In the genomic region with DNA sequence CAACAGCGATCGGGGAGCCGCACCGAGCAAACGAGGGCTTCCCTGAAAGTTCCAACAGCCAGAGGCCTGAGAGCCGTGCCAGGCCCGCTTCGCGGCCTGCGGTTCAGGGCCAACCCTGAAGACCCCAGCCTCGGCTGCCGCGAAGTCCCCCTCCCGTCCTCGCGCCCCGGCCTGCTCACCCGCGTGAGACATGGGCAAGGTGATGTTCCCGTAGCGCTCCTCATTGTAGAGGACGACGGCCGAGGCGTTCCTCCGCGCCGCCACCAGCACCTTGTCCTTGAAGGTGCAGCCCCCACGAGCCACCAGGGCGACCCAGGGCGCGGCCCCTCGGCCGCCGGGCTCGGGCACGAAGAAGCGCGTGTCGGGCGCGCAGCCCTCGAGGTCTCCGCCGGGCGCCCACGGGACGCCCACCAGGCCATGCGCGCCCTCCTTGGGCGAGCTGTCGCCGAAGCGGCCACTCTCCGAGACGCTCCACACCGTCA, we compare ENCODE assay signal across 1 cellular context.
TF ChIP-seq lines count a peak whose summit lies in the region.

No MANE protein-coding gene starts in this region.

TF ChIP-seq in K562, 482 proteins besides CTCF, POLR2A, EP300 and RAD21 (continues in another document):
- TF ChIP-seq TEAD1 (CRISPR knock-in tag; IDR thresholded peaks at IDR 0.05) (peak in 1 of 2 experiments; percentile 38; a peak in 1 of 4 replicates), ZNF282 (CRISPR knock-in tag; IDR thresholded peaks at IDR 0.05) (peak; percentile 98), BRCA1 (IDR thresholded peaks at IDR 0.05) (no peak), BRCA1 (CRISPR knock-in tag; IDR thresholded peaks at IDR 0.05) (0 out of 2 replicates have a peak, but pooled peaks have one; percentile 32), ZBTB1 (CRISPR knock-in tag; IDR thresholded peaks at IDR 0.05; ENCODE audit: borderline replicate concordance, low read depth) (peak; percentile 54; the same call in 1 of the 2 replicates), ZNF507 (tag; conservative IDR thresholded peaks at IDR 0.05) (no peak), ZC3H4 (CRISPR knock-in tag; IDR thresholded peaks at IDR 0.05; ENCODE audit: borderline replicate concordance) (peak; percentile 89; the same call in 1 of the 2 replicates), ZNF431 (CRISPR knock-in tag; IDR thresholded peaks at IDR 0.05) (peak; percentile 55; the same call in 1 of the 2 replicates), ZNF589 (CRISPR knock-in tag; IDR thresholded peaks at IDR 0.05; ENCODE audit: low read depth) (peak; percentile 78; the same call in 1 of the 2 replicates), ZNF384 (IDR thresholded peaks at IDR 0.05; ENCODE audit: low read depth, low read length) (no peak), PCBP1 (IDR thresholded peaks at IDR 0.05; ENCODE audit: low read depth, low read length, poor library complexity, severe bottlenecking) (peak; percentile 73), TAF7 (tag; IDR thresholded peaks at IDR 0.05) (no peak), ZNF12 (CRISPR knock-in tag; IDR thresholded peaks at IDR 0.05) (peak; percentile 39; the same call in 1 of the 2 replicates), ZBTB7A (IDR thresholded peaks at IDR 0.05; ENCODE audit: borderline replicate concordance, control insufficient read depth, low read depth, low read length) (peak; percentile 60; the same call in 1 of the 2 replicates), IRF2 (CRISPR knock-in tag; IDR thresholded peaks at IDR 0.05) (0 out of 2 replicates have a peak, but pooled peaks have one; percentile 50), ZSCAN32 (CRISPR knock-in tag; IDR thresholded peaks at IDR 0.05) (no peak), TEAD4 (IDR thresholded peaks at IDR 0.05; ENCODE audit: low read length) (no peak), TEAD4 (CRISPR knock-in tag; IDR thresholded peaks at IDR 0.05; ENCODE audit: borderline replicate concordance) (peak; percentile 47; the same call in 1 of the 2 replicates), PHF20 (IDR thresholded peaks at IDR 0.05; ENCODE audit: partially characterized antibody) (no peak), PTTG1 (tag; IDR thresholded peaks at IDR 0.05; ENCODE audit: low read depth) (no peak), TGIF2 (CRISPR knock-in tag; IDR thresholded peaks at IDR 0.05) (peak; percentile 88; the same call in 1 of the 2 replicates), ERF (CRISPR knock-in tag; IDR thresholded peaks at IDR 0.05) (peak; percentile 19; the same call in 1 of the 2 replicates), XRCC3 (IDR thresholded peaks at IDR 0.05) (no peak), E2F3 (CRISPR knock-in tag; IDR thresholded peaks at IDR 0.05) (peak; percentile 36; the same call in 1 of the 2 replicates), HMGN3 (IDR thresholded peaks at IDR 0.05; ENCODE audit: borderline replicate concordance, extremely low read depth, insufficient read length, low read depth, low read length) (peak; percentile 12), KLF1 (tag; IDR thresholded peaks at IDR 0.05) (0 out of 2 replicates have a peak, but pooled peaks have one; percentile 26), BCL6 (CRISPR knock-in tag; IDR thresholded peaks at IDR 0.05) (no peak), GTF2E2 (tag; IDR thresholded peaks at IDR 0.05) (no peak), L3MBTL2 (IDR thresholded peaks at IDR 0.05) (peak; percentile 92), CHD1 (IDR thresholded peaks at IDR 0.05; ENCODE audit: low read length) (peak; percentile 47), HDAC8 (tag; IDR thresholded peaks at IDR 0.05) (0 out of 2 replicates have a peak, but pooled peaks have one; percentile 53), MEF2D (tag; conservative IDR thresholded peaks at IDR 0.05; ENCODE audit: low read depth) (no peak)
- TF ChIP-seq, protein P1, sequence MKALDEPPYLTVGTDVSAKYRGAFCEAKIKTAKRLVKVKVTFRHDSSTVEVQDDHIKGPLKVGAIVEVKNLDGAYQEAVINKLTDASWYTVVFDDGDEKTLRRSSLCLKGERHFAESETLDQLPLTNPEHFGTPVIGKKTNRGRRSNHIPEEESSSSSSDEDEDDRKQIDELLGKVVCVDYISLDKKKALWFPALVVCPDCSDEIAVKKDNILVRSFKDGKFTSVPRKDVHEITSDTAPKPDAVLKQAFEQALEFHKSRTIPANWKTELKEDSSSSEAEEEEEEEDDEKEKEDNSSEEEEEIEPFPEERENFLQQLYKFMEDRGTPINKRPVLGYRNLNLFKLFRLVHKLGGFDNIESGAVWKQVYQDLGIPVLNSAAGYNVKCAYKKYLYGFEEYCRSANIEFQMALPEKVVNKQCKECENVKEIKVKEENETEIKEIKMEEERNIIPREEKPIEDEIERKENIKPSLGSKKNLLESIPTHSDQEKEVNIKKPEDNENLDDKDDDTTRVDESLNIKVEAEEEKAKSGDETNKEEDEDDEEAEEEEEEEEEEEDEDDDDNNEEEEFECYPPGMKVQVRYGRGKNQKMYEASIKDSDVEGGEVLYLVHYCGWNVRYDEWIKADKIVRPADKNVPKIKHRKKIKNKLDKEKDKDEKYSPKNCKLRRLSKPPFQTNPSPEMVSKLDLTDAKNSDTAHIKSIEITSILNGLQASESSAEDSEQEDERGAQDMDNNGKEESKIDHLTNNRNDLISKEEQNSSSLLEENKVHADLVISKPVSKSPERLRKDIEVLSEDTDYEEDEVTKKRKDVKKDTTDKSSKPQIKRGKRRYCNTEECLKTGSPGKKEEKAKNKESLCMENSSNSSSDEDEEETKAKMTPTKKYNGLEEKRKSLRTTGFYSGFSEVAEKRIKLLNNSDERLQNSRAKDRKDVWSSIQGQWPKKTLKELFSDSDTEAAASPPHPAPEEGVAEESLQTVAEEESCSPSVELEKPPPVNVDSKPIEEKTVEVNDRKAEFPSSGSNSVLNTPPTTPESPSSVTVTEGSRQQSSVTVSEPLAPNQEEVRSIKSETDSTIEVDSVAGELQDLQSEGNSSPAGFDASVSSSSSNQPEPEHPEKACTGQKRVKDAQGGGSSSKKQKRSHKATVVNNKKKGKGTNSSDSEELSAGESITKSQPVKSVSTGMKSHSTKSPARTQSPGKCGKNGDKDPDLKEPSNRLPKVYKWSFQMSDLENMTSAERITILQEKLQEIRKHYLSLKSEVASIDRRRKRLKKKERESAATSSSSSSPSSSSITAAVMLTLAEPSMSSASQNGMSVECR (CRISPR knock-in tag; IDR thresholded peaks at IDR 0.05) = peak; percentile 18; the same call in 1 of the 2 replicates
- TF ChIP-seq, protein P2, sequence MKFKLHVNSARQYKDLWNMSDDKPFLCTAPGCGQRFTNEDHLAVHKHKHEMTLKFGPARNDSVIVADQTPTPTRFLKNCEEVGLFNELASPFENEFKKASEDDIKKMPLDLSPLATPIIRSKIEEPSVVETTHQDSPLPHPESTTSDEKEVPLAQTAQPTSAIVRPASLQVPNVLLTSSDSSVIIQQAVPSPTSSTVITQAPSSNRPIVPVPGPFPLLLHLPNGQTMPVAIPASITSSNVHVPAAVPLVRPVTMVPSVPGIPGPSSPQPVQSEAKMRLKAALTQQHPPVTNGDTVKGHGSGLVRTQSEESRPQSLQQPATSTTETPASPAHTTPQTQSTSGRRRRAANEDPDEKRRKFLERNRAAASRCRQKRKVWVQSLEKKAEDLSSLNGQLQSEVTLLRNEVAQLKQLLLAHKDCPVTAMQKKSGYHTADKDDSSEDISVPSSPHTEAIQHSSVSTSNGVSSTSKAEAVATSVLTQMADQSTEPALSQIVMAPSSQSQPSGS (CRISPR knock-in tag; IDR thresholded peaks at IDR 0.05) = 0 out of 2 replicates have a peak, but pooled peaks have one; percentile 65
- TF ChIP-seq, protein P3, sequence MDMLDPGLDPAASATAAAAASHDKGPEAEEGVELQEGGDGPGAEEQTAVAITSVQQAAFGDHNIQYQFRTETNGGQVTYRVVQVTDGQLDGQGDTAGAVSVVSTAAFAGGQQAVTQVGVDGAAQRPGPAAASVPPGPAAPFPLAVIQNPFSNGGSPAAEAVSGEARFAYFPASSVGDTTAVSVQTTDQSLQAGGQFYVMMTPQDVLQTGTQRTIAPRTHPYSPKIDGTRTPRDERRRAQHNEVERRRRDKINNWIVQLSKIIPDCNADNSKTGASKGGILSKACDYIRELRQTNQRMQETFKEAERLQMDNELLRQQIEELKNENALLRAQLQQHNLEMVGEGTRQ (CRISPR knock-in tag; IDR thresholded peaks at IDR 0.05) = no peak
- TF ChIP-seq, protein P4, sequence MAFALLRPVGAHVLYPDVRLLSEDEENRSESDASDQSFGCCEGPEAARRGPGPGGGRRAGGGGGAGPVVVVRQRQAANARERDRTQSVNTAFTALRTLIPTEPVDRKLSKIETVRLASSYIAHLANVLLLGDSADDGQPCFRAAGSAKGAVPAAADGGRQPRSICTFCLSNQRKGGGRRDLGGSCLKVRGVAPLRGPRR (CRISPR knock-in tag; IDR thresholded peaks at IDR 0.05) = no peak
- TF ChIP-seq, protein P5, sequence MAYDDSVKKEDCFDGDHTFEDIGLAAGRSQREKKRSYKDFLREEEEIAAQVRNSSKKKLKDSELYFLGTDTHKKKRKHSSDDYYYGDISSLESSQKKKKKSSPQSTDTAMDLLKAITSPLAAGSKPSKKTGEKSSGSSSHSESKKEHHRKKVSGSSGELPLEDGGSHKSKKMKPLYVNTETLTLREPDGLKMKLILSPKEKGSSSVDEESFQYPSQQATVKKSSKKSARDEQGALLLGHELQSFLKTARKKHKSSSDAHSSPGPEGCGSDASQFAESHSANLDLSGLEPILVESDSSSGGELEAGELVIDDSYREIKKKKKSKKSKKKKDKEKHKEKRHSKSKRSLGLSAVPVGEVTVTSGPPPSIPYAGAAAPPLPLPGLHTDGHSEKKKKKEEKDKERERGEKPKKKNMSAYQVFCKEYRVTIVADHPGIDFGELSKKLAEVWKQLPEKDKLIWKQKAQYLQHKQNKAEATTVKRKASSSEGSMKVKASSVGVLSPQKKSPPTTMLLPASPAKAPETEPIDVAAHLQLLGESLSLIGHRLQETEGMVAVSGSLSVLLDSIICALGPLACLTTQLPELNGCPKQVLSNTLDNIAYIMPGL (CRISPR knock-in tag; IDR thresholded peaks at IDR 0.05) = 0 out of 2 replicates have a peak, but pooled peaks have one; percentile 27
- TF ChIP-seq, protein P6, sequence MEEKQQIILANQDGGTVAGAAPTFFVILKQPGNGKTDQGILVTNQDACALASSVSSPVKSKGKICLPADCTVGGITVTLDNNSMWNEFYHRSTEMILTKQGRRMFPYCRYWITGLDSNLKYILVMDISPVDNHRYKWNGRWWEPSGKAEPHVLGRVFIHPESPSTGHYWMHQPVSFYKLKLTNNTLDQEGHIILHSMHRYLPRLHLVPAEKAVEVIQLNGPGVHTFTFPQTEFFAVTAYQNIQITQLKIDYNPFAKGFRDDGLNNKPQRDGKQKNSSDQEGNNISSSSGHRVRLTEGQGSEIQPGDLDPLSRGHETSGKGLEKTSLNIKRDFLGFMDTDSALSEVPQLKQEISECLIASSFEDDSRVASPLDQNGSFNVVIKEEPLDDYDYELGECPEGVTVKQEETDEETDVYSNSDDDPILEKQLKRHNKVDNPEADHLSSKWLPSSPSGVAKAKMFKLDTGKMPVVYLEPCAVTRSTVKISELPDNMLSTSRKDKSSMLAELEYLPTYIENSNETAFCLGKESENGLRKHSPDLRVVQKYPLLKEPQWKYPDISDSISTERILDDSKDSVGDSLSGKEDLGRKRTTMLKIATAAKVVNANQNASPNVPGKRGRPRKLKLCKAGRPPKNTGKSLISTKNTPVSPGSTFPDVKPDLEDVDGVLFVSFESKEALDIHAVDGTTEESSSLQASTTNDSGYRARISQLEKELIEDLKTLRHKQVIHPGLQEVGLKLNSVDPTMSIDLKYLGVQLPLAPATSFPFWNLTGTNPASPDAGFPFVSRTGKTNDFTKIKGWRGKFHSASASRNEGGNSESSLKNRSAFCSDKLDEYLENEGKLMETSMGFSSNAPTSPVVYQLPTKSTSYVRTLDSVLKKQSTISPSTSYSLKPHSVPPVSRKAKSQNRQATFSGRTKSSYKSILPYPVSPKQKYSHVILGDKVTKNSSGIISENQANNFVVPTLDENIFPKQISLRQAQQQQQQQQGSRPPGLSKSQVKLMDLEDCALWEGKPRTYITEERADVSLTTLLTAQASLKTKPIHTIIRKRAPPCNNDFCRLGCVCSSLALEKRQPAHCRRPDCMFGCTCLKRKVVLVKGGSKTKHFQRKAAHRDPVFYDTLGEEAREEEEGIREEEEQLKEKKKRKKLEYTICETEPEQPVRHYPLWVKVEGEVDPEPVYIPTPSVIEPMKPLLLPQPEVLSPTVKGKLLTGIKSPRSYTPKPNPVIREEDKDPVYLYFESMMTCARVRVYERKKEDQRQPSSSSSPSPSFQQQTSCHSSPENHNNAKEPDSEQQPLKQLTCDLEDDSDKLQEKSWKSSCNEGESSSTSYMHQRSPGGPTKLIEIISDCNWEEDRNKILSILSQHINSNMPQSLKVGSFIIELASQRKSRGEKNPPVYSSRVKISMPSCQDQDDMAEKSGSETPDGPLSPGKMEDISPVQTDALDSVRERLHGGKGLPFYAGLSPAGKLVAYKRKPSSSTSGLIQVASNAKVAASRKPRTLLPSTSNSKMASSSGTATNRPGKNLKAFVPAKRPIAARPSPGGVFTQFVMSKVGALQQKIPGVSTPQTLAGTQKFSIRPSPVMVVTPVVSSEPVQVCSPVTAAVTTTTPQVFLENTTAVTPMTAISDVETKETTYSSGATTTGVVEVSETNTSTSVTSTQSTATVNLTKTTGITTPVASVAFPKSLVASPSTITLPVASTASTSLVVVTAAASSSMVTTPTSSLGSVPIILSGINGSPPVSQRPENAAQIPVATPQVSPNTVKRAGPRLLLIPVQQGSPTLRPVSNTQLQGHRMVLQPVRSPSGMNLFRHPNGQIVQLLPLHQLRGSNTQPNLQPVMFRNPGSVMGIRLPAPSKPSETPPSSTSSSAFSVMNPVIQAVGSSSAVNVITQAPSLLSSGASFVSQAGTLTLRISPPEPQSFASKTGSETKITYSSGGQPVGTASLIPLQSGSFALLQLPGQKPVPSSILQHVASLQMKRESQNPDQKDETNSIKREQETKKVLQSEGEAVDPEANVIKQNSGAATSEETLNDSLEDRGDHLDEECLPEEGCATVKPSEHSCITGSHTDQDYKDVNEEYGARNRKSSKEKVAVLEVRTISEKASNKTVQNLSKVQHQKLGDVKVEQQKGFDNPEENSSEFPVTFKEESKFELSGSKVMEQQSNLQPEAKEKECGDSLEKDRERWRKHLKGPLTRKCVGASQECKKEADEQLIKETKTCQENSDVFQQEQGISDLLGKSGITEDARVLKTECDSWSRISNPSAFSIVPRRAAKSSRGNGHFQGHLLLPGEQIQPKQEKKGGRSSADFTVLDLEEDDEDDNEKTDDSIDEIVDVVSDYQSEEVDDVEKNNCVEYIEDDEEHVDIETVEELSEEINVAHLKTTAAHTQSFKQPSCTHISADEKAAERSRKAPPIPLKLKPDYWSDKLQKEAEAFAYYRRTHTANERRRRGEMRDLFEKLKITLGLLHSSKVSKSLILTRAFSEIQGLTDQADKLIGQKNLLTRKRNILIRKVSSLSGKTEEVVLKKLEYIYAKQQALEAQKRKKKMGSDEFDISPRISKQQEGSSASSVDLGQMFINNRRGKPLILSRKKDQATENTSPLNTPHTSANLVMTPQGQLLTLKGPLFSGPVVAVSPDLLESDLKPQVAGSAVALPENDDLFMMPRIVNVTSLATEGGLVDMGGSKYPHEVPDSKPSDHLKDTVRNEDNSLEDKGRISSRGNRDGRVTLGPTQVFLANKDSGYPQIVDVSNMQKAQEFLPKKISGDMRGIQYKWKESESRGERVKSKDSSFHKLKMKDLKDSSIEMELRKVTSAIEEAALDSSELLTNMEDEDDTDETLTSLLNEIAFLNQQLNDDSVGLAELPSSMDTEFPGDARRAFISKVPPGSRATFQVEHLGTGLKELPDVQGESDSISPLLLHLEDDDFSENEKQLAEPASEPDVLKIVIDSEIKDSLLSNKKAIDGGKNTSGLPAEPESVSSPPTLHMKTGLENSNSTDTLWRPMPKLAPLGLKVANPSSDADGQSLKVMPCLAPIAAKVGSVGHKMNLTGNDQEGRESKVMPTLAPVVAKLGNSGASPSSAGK (IDR thresholded peaks at IDR 0.05) = peak; percentile 95
